24 cellular contexts compared by ENCODE assay signal in genomic region chr13:48415516-48415915, GRCh38.
"Had no signal": no experiment of that assay in that cellular context is flagged by ENCODE, and none has a peak within 500 bp of the region (broad histone marks: within the 10 kb centered on the region; RNA-seq: fewer than 3 reads in every experiment).

No MANE protein-coding gene starts in this region.

- ATAC-seq: activated naive CD8-positive, alpha-beta T cell treated with anti-CD3 and anti-CD28 coated beads, Interleukin-2, amount 50 U/mL, for 24 hours; activated T-cell treated with anti-CD3 and anti-CD28 coated beads, Interleukin-2, amount 50 U/mL, for 72 hours; esophagus mucosa; gastrocnemius medialis; naive thymus-derived CD4-positive, alpha-beta T cell; right cardiac atrium; stimulated activated naive CD8-positive, alpha-beta T cell treated with anti-CD3 and anti-CD28 coated beads, Interleukin-15, amount 100 ng/mL, for 72 hours; WTC11 had no signal

- H3K9me3 ChIP-seq: gastrocnemius medialis, neutrophil had no signal

- H3K9ac ChIP-seq: parathyroid adenoma had no signal

- H3K4me1 ChIP-seq: gastrocnemius medialis, parathyroid adenoma had no signal

- H3K79me2 ChIP-seq: parathyroid adenoma had no signal

- FAIRE-seq: endothelial cell of umbilical vein had no signal

- H3K27me3 Mint-ChIP-seq: activated naive CD8-positive, alpha-beta T cell treated with anti-CD3 and anti-CD28 coated beads, Interleukin-2, amount 50 U/mL, for 24 hours; dendritic cell treated with granulocyte-macrophage colony-stimulating factor and Interleukin-4, amounts not matched to agents 40 ng/mL and 50 ng/mL, for 4 days; naive thymus-derived CD4-positive, alpha-beta T cell; stimulated activated naive CD8-positive, alpha-beta T cell treated with anti-CD3 and anti-CD28 coated beads, Interleukin-15, amount 100 ng/mL, for 72 hours had no signal

- H3K4me3 Mint-ChIP-seq: activated naive CD4-positive, alpha-beta T cell treated with anti-CD3 and anti-CD28 coated beads for 36 hours; activated naive CD8-positive, alpha-beta T cell treated with anti-CD3 and anti-CD28 coated beads, Interleukin-2, amount 50 U/mL, for 24 hours; brain; dendritic cell treated with granulocyte-macrophage colony-stimulating factor and Interleukin-4, amounts not matched to agents 40 ng/mL and 50 ng/mL, for 4 days; stimulated activated naive CD8-positive, alpha-beta T cell treated with anti-CD3 and anti-CD28 coated beads, Interleukin-15, amount 100 ng/mL, for 72 hours; WTC11 had no signal

- DNase-seq: activated CD8-positive, alpha-beta memory T cell treated with anti-CD3 and anti-CD28 coated beads, Interleukin-2, amount 50 U/mL, for 48 hours; activated effector memory CD4-positive, alpha-beta T cell treated with Interleukin-2 at 50 U/mL for 16 hours; activated naive CD4-positive, alpha-beta T cell treated with anti-CD3 and anti-CD28 coated beads for 36 hours; activated naive CD8-positive, alpha-beta T cell treated with anti-CD3 and anti-CD28 coated beads, Interleukin-2, amount 50 U/mL, for 24 hours; activated T-cell treated with anti-CD3 and anti-CD28 coated beads, Interleukin-2, amount 50 U/mL, for 72 hours; anterior cingulate cortex; effector CD4-positive, alpha-beta T cell; gastrocnemius medialis; hippocampal formation; left ventricle myocardium inferior; naive thymus-derived CD4-positive, alpha-beta T cell; stimulated activated CD4-positive, alpha-beta T cell treated with anti-CD3 and anti-CD28 coated beads, Interleukin-12 subunit alpha, Interleukin-12 subunit beta, amount 100 ng/mL, for 4 hours; stimulated activated CD4-positive, alpha-beta T cell treated with anti-CD3 and anti-CD28 coated beads, Interleukin-4, amount 100 ng/mL, for 4 hours; stimulated activated naive CD8-positive, alpha-beta T cell treated with anti-CD3 and anti-CD28 coated beads, Interleukin-15, amount 100 ng/mL, for 72 hours; T1000 had no signal

- H2AFZ ChIP-seq: parathyroid adenoma had no signal

- H3K27ac Mint-ChIP-seq: activated naive CD4-positive, alpha-beta T cell treated with anti-CD3 and anti-CD28 coated beads for 36 hours; activated naive CD8-positive, alpha-beta T cell treated with anti-CD3 and anti-CD28 coated beads, Interleukin-2, amount 50 U/mL, for 24 hours; brain; naive thymus-derived CD4-positive, alpha-beta T cell; stimulated activated naive CD8-positive, alpha-beta T cell treated with anti-CD3 and anti-CD28 coated beads, Interleukin-15, amount 100 ng/mL, for 72 hours; WTC11 had no signal

- H3K27me3 ChIP-seq: gastrocnemius medialis, neutrophil, tibial nerve had no signal

- H3K4me3 ChIP-seq: gastrocnemius medialis, left ventricle myocardium inferior, tibial nerve had no signal
